ENCODE assay signal across 8 cellular contexts in genomic region chr5:14685757-14686156, GRCh38. TPM values are rescaled to one million over a fixed set of nuclear protein-coding genes. Genes with fewer than 3 reads are reported as not detected.
DNase-seq lines count a peak whose midpoint lies in the region; ATAC-seq and TF ChIP-seq lines count a peak whose summit lies in the region.

No MANE protein-coding gene starts in this region.

- H3K27me3 ChIP-seq in H7 (ENCODE audit: control insufficient read depth, insufficient read depth, low read length) (no peaks in the 10 kb centered on the region), Karpas-422 (ENCODE audit: low read length) (no peaks in the 10 kb centered on the region)

- H3K36me3 ChIP-seq in H7 (replicated peaks; ENCODE audit: control insufficient read depth, insufficient read depth, low read length) (peaks cover 12% of the 10 kb centered on the region), Karpas-422 (ENCODE audit: insufficient read depth, low read length) (peaks cover 59% of the 10 kb centered on the region)

- peak overlapping the region; percentile 58 for H3K27ac ChIP-seq in Karpas-422 (ENCODE audit: low read length)

- ATAC-seq in Right ventricle myocardium inferior: peak; percentile 38

- no peaks in the 10 kb centered on the region for H3K9me3 ChIP-seq in Karpas-422 (ENCODE audit: low read length)

- no peaks in the 10 kb centered on the region for H4K20me1 ChIP-seq in Karpas-422 (ENCODE audit: insufficient read depth, low read depth, low read length)

- H3K9me2 ChIP-seq in Karpas-422 (replicated peaks; ENCODE audit: insufficient read depth, low read length): no peaks in the 10 kb centered on the region

- no peak overlapping the region for H2AFZ ChIP-seq in Karpas-422 (ENCODE audit: low read length)

- DNase-seq in Right ventricle myocardium inferior (ENCODE audit: missing footprints) (no peak), cardiac septum (ENCODE audit: low spot score) (no peak), H7 (peak; percentile 64), Karpas-422 (peak; percentile 91), astrocyte of the hippocampus (ENCODE audit: low read depth, low spot score) (peak; percentile 76), hippocampal formation (lab: John Stamatoyannopoulos, UW) (peak; percentile 37 to 81)
- DNase-seq in stimulated activated CD4-positive, alpha-beta T cell treated with anti-CD3 and anti-CD28 coated beads, Interleukin-2, amount 100 ng/mL, for 4 hours (ENCODE audit: low read depth): peak; percentile 25

- H3K4me1 ChIP-seq in Karpas-422 (ENCODE audit: low read length): peaks cover 40% of the 10 kb centered on the region

- H3K79me2 ChIP-seq in Karpas-422 (ENCODE audit: low read length): peaks cover 63% of the 10 kb centered on the region

- H3K4me2 ChIP-seq in Karpas-422 (ENCODE audit: low read depth, low read length, poor library complexity, severe bottlenecking): peak overlapping the region; percentile 27

- intact Hi-C loops in Right ventricle myocardium inferior (cut with DNase I): loop anchor here (2.0 to 5.0 kb wide), 3 partner anchors 41 to 323 kb away; partner anchors contain the start of gene ANKH
- intact Hi-C loops in cardiac septum (cut with DNase I): loop anchor here (2.0 kb wide), 1 partner anchor 317 kb away; no protein-coding TSS in a partner anchor

- H3K9ac ChIP-seq in Karpas-422 (ENCODE audit: low read length): peak overlapping the region; percentile 22

- TF ChIP-seq POLR2A in Raji (IDR thresholded peaks at IDR 0.05; ENCODE audit: insufficient read depth, low read depth, low read length): peak; percentile 47; the same call in 1 of the 2 replicates

- H3K4me3 ChIP-seq in H7 (ENCODE audit: insufficient read depth, low read depth, low read length) (no peak overlapping the region), Karpas-422 (ENCODE audit: low read length) (no peak overlapping the region)

RNA-seq across cellular contexts. Expression of gene OTULIN, which starts 21.2 kb away (rescaled TPM):
- 22.4 TPM for total RNA-seq in Right ventricle myocardium inferior
- 29.0 TPM for total RNA-seq in cardiac septum
- total RNA-seq in H7 (2014; rRNA removed; shearing (Covaris generic)): 14.9 and 17.4 TPM in 2 replicates
- total RNA-seq in Karpas-422 (2014; rRNA removed; shearing (Covaris generic); ENCODE audit: low replicate concordance): 27.0 and 31.0 TPM in 2 replicates

Comparison
In these comparisons a context has a peak if more than half of its experiments do, and no peak if none do; other contexts are left out.
1. DNase-seq: peak in H7 (single experiment), Karpas-422 (single experiment), astrocyte of the hippocampus (single experiment), hippocampal formation (2 of 2) and stimulated activated CD4-positive, alpha-beta T cell treated with anti-CD3 and anti-CD28 coated beads, Interleukin-2, amount 100 ng/mL, for 4 hours (single experiment); none in Right ventricle myocardium inferior (single experiment) and cardiac septum (single experiment).